Comparison of ENCODE assay signal across 1 cellular context in genomic region chr1:53129891-53130597, GRCh38.
TF ChIP-seq lines count a peak whose summit lies in the region.

No MANE protein-coding gene starts in this region.

TF ChIP-seq in WTC11, 78 proteins besides CTCF, POLR2A, EP300 and RAD21 (continued from another document):
- TF ChIP-seq ZNF281 (CRISPR knock-in tag; IDR thresholded peaks at IDR 0.05) (no peak), NFYB (CRISPR knock-in tag; conservative IDR thresholded peaks at IDR 0.05; ENCODE audit: low read depth) (no peak), ZNF416 (CRISPR knock-in tag; IDR thresholded peaks at IDR 0.05) (no peak), ZSCAN18 (CRISPR knock-in tag; IDR thresholded peaks at IDR 0.05) (no peak)
